ENCODE assay signal across 18 cellular contexts in the genomic region with DNA sequence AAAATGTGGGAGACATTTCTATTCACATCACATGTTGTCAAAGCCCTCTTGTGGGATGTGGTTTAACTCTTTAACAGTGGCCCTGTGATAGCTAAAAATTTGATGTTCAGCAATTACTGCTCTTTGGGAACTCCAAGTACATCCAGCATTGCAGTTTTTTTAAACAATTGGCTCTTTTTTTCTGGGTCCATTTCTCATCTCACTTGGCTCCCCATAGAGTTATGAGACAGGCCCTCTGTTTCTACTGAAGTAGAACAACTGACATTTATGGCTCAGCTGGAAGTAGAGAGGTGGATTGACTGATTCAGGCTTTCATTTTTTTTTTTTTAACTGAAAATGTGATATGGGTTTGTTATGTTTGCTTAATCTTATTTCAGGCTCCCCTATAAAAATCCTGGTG.
DNase-seq lines count a peak whose midpoint lies in the region; ATAC-seq and TF ChIP-seq lines count a peak whose summit lies in the region.
"Had no signal": no experiment of that assay in that cellular context is flagged by ENCODE, and none has a peak within 500 bp of the region (broad histone marks: within the 10 kb centered on the region; RNA-seq: fewer than 3 reads in every experiment).

No MANE protein-coding gene starts in this region.

- peak; percentile 31 for ATAC-seq in left ventricle myocardium superior
- ATAC-seq in Right ventricle myocardium superior (ENCODE audit: poor library complexity): no peak
- no peak for ATAC-seq in HG03442 (IDR thresholded peaks at IDR 0.05; ENCODE audit: unreplicated experiment)
- ATAC-seq: CD8-positive, alpha-beta T cell had no signal

- no peaks in the 10 kb centered on the region for H3K36me3 ChIP-seq in vagina
- H3K36me3 ChIP-seq: BLaER1, MG63, SJSA1 had no signal

- no peak for TF ChIP-seq POLR2A in vagina (IDR thresholded peaks at IDR 0.05)

- no peak overlapping the region for H3K4me3 ChIP-seq in vagina
- H3K4me3 ChIP-seq: BLaER1, MG63, SJSA1 had no signal

- H3K27ac ChIP-seq in vagina: peak overlapping the region; percentile 32
- H3K27ac ChIP-seq: BLaER1, KMS-11, SJSA1 had no signal

- TF ChIP-seq CTCF in vagina (IDR thresholded peaks at IDR 0.05): no peak

- no peaks in the 10 kb centered on the region for H3K27me3 ChIP-seq in vagina
- H3K27me3 ChIP-seq: BLaER1, MG63, SJSA1 had no signal

- intact Hi-C loops in left ventricle myocardium superior (cut with micrococcal nuclease) (no loop called here), Right ventricle myocardium superior (cut with DNase I) (no loop called here), vagina (cut with DNase I) (loop anchor here (5.0 kb wide), 1 partner anchor 879 kb away; no protein-coding TSS in a partner anchor)

- DNase-seq in left ventricle myocardium superior: no peak
- no peak for DNase-seq in Right ventricle myocardium superior
- peak; percentile 89 for DNase-seq in foreskin melanocyte
- peak; percentile 62 for DNase-seq in putamen (ENCODE audit: low spot score)
- no peak for DNase-seq in vagina (ENCODE audit: extremely low spot score in 2 of 2)
- DNase-seq in kidney tubule cell (ENCODE audit: low spot score): no peak
- no peak for DNase-seq in NCI-H1048 (lab: John Stamatoyannopoulos, UW)
- DNase-seq: CD8-positive, alpha-beta T cell; GOT3; HFFc6; MG63; NCI-H1105; NCI-H1694 treated with DMSO at 0.1 percent for 48 hours; NCI-H526 treated with DMSO at 0.1 percent for 48 hours had no signal

- no peaks in the 10 kb centered on the region for H3K9me3 ChIP-seq in vagina
- H3K9me3 ChIP-seq: BLaER1, MG63, SJSA1 had no signal

- peaks cover 8% of the 10 kb centered on the region for H3K4me1 ChIP-seq in vagina
- H3K4me1 ChIP-seq: BLaER1 had no signal

Comparison
In these comparisons a context has a peak if more than half of its experiments do, and no peak if none do; other contexts are left out.
1. DNase-seq: peak in foreskin melanocyte (single experiment) and putamen (single experiment); none in left ventricle myocardium superior (single experiment), Right ventricle myocardium superior (single experiment), vagina (0 of 2), kidney tubule cell (single experiment) and NCI-H1048 (single experiment).